ENCODE assay signal across 20 cellular contexts in the genomic region with DNA sequence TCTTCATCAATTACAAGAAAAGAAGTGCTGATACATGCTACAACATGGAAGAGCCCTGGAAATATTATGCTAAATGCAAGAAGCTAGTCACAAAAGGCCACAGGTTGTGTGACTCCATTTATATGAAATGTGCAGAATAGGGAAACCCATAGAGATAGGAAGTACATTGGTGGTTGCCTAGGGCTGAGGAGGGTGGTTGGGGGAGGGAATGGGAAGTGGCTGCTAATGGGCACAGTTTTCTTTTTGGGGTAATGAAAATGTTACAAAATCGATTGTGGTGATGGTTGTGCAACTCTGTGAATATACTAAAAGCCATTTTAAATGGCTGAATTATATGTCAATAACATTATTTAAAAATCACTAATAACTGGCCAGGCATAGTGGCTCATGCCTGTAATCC. TPM values are rescaled to one million over a fixed set of nuclear protein-coding genes. Genes with fewer than 3 reads are reported as not detected.
DNase-seq lines count a peak whose midpoint lies in the region; ATAC-seq and TF ChIP-seq lines count a peak whose summit lies in the region.
"Had no signal": no experiment of that assay in that cellular context is flagged by ENCODE, and none has a peak within 500 bp of the region (broad histone marks: within the 10 kb centered on the region; RNA-seq: fewer than 3 reads in every experiment).

No MANE protein-coding gene starts in this region.

- peaks cover 36% of the 10 kb centered on the region for H3K27me3 ChIP-seq in upper lobe of right lung

- H3K27ac Mint-ChIP-seq in activated naive CD8-positive, alpha-beta T cell, result no peak overlapping the region
- H3K27ac Mint-ChIP-seq in activated naive CD8-positive, alpha-beta T cell treated with anti-CD3 and anti-CD28 coated beads for 36 hours, result no peak overlapping the region
- H3K27ac Mint-ChIP-seq in effector memory CD8-positive, alpha-beta T cell, result no peak overlapping the region
- H3K27ac Mint-ChIP-seq: GM23338 had no signal

- ATAC-seq in upper lobe of right lung, result peak; percentile 79
- ATAC-seq in HG03139 (IDR thresholded peaks at IDR 0.05; ENCODE audit: unreplicated experiment), result no peak
- ATAC-seq in effector memory CD8-positive, alpha-beta T cell (replicated peaks), result no peak
- ATAC-seq: GM23338, HCT116, K562, Panc1 had no signal

- DNase-seq in activated naive CD8-positive, alpha-beta T cell treated with anti-CD3 and anti-CD28 coated beads for 36 hours, result no peak
- peak; percentile 94 for DNase-seq in NB4 (ENCODE audit: low read depth)
- peak; percentile 88 for DNase-seq in SKM-1 (lab: John Stamatoyannopoulos, UW; ENCODE audit: unreplicated experiment)
- DNase-seq in upper lobe of right lung, result no peak
- no peak for DNase-seq in stimulated activated naive CD4-positive, alpha-beta T cell treated with Interleukin-2 at 50 U/mL for 16 hours (lab: John Stamatoyannopoulos, UW)
- DNase-seq in effector memory CD8-positive, alpha-beta T cell, result no peak
- DNase-seq: DMS 273 treated with DMSO at 0.1 percent for 48 hours; NCI-H187; NCI-H69; NK-92 treated with Interleukin-12 subunit alpha and Interleukin-12 subunit beta, amount 100 ng/mL, for 24 hours had no signal

- peak overlapping the region; percentile 38 for H3K4me3 Mint-ChIP-seq in activated naive CD8-positive, alpha-beta T cell
- H3K4me3 Mint-ChIP-seq in activated naive CD8-positive, alpha-beta T cell treated with anti-CD3 and anti-CD28 coated beads for 36 hours, result no peak overlapping the region
- no peak overlapping the region for H3K4me3 Mint-ChIP-seq in effector memory CD8-positive, alpha-beta T cell
- H3K4me3 Mint-ChIP-seq: GM23338 had no signal

- H3K9me3 Mint-ChIP-seq in activated naive CD8-positive, alpha-beta T cell (ENCODE audit: low read depth), result no peaks in the 10 kb centered on the region
- no peaks in the 10 kb centered on the region for H3K9me3 Mint-ChIP-seq in activated naive CD8-positive, alpha-beta T cell treated with anti-CD3 and anti-CD28 coated beads for 36 hours
- H3K9me3 Mint-ChIP-seq in effector memory CD8-positive, alpha-beta T cell, result no peaks in the 10 kb centered on the region
- H3K9me3 Mint-ChIP-seq: GM23338 had no signal

- H3K4me3 ChIP-seq in NB4 (ENCODE audit: low read depth, low read length) (no peak overlapping the region), upper lobe of right lung (no peak overlapping the region)
- H3K4me3 ChIP-seq: GM23338, K562, SK-N-MC had no signal

- H3K27ac ChIP-seq in upper lobe of right lung, result no peak overlapping the region
- H3K27ac ChIP-seq: 22Rv1, SK-N-MC had no signal

- peaks cover 10% of the 10 kb centered on the region for H3K4me1 ChIP-seq in upper lobe of right lung

- H3K9me3 ChIP-seq in upper lobe of right lung, result no peaks in the 10 kb centered on the region

- intact Hi-C loops in upper lobe of right lung (cut with DNase I), result no loop called here

- peaks cover 6% of the 10 kb centered on the region for H3K4me1 Mint-ChIP-seq in activated naive CD8-positive, alpha-beta T cell (ENCODE audit: low read depth)
- H3K4me1 Mint-ChIP-seq in activated naive CD8-positive, alpha-beta T cell treated with anti-CD3 and anti-CD28 coated beads for 36 hours, result peaks cover 5% of the 10 kb centered on the region
- peaks cover 0 to 3% of the 10 kb centered on the region in 2 donors for H3K4me1 Mint-ChIP-seq in effector memory CD8-positive, alpha-beta T cell (ENCODE audit: low read depth in 2 of 2)

- TF ChIP-seq POLR2A in NB4 (IDR thresholded peaks at IDR 0.05; ENCODE audit: extremely low read depth, insufficient read length), result no peak

- H3K36me3 ChIP-seq in upper lobe of right lung, result no peaks in the 10 kb centered on the region

- peaks cover 9% of the 10 kb centered on the region for H3K36me3 Mint-ChIP-seq in activated naive CD8-positive, alpha-beta T cell
- H3K36me3 Mint-ChIP-seq in activated naive CD8-positive, alpha-beta T cell treated with anti-CD3 and anti-CD28 coated beads for 36 hours, result no peaks in the 10 kb centered on the region
- H3K36me3 Mint-ChIP-seq in effector memory CD8-positive, alpha-beta T cell (ENCODE audit: insufficient read depth), result peaks cover 2% of the 10 kb centered on the region

- peaks cover 26% of the 10 kb centered on the region for H3K27me3 Mint-ChIP-seq in activated naive CD8-positive, alpha-beta T cell
- peaks cover 65% of the 10 kb centered on the region for H3K27me3 Mint-ChIP-seq in activated naive CD8-positive, alpha-beta T cell treated with anti-CD3 and anti-CD28 coated beads for 36 hours
- peaks cover 52 to 77% of the 10 kb centered on the region in 2 donors for H3K27me3 Mint-ChIP-seq in effector memory CD8-positive, alpha-beta T cell

- TF ChIP-seq CTCF in NB4 (IDR thresholded peaks at IDR 0.05; ENCODE audit: low read depth, low read length) (no peak), upper lobe of right lung (IDR thresholded peaks at IDR 0.05) (no peak)

RNA-seq across cellular contexts. Expression of a gene that starts 24.3 kb away (rescaled TPM):
- total RNA-seq in activated naive CD8-positive, alpha-beta T cell treated with anti-CD3 and anti-CD28 coated beads for 36 hours, result not detected
- total RNA-seq in upper lobe of right lung, result not detected
- total RNA-seq: Daoy, GM23338, K562, M059J had no signal

RNA-seq across cellular contexts. Expression of a gene that starts 30.9 kb away (rescaled TPM):
- total RNA-seq in activated naive CD8-positive, alpha-beta T cell treated with anti-CD3 and anti-CD28 coated beads for 36 hours, result 100 to 1,000 TPM; 122 to 123 TPM
- 69.9 TPM for total RNA-seq in upper lobe of right lung

RNA-seq across cellular contexts. Expression of a gene that starts 47.6 kb away (rescaled TPM):
- total RNA-seq in activated naive CD8-positive, alpha-beta T cell treated with anti-CD3 and anti-CD28 coated beads for 36 hours, result 1 to 10 TPM; 1.7 to 2.5 TPM
- total RNA-seq in upper lobe of right lung, result not detected

Comparison
In these comparisons a context has a peak if more than half of its experiments do, and no peak if none do; other contexts are left out.
1. DNase-seq: peak in NB4 (single experiment) and SKM-1 (single experiment); none in activated naive CD8-positive, alpha-beta T cell treated with anti-CD3 and anti-CD28 coated beads for 36 hours (single experiment), upper lobe of right lung (single experiment), stimulated activated naive CD4-positive, alpha-beta T cell treated with Interleukin-2 at 50 U/mL for 16 hours (single experiment) and effector memory CD8-positive, alpha-beta T cell (0 of 3).